ENCODE assay signal across 9 cellular contexts in genomic region chr16:682493-683395, GRCh38. TPM values are rescaled to one million over a fixed set of nuclear protein-coding genes. Genes with fewer than 3 reads are reported as not detected.
DNase-seq lines count a peak whose midpoint lies in the region; ATAC-seq, FAIRE-seq and TF ChIP-seq lines count a peak whose summit lies in the region.
"Had no signal": no experiment of that assay in that cellular context is flagged by ENCODE, and none has a peak within 500 bp of the region (broad histone marks: within the 10 kb centered on the region; RNA-seq: fewer than 3 reads in every experiment).

No MANE protein-coding gene starts in this region.

- intact Hi-C loops in Panc1 (cut with micrococcal nuclease; ENCODE audit: unreplicated experiment): loop anchor here (10.0 kb wide), 1 partner anchor 1092 kb away; the partner anchor contains the start of genes EME2, MRPS34 and NME3

- DNase-seq in GM12864 (ENCODE audit: low read depth) (no peak), Panc1 (ENCODE audit: low read depth, low spot score) (no peak), epithelial cell of esophagus (ENCODE audit: low read depth) (no peak), urothelium cell line (ENCODE audit: low spot score) (no peak), NCI-H226 (no peak)
- DNase-seq in activated CD4-positive, alpha-beta T cell treated with anti-CD3 and anti-CD28 coated beads for 1 hour: no peak
- DNase-seq: NCI-H2171 treated with DMSO at 0.1 percent for 48 hours had no signal

- no peak for TF ChIP-seq CTCF in GM12864 (IDR thresholded peaks at IDR 0.05; ENCODE audit: low read depth, low read length, missing control alignments)
- peak; percentile 24 for TF ChIP-seq CTCF in Panc1 (IDR thresholded peaks at IDR 0.05)
- no peak for TF ChIP-seq CTCF in epithelial cell of esophagus (IDR thresholded peaks at IDR 0.05; ENCODE audit: insufficient read depth, low read depth, low read length, missing control alignments)
- no peak for TF ChIP-seq CTCF in parathyroid adenoma (IDR thresholded peaks at IDR 0.05)

- H3K27me3 ChIP-seq in Panc1 (ENCODE audit: control insufficient read depth, insufficient read depth, low read length) (no peaks in the 10 kb centered on the region), parathyroid adenoma (ENCODE audit: control insufficient read depth, insufficient read depth, low read length) (no peaks in the 10 kb centered on the region)

- no TSS peak for BruUV-seq in Panc1 (replicated peaks; lab: Mats Ljungman, UMichigan)

- peak overlapping the region; percentile 90 for H3K4me3 ChIP-seq in GM12864 (ENCODE audit: low read depth, low read length)
- peak overlapping the region; percentile 66 to 71 for H3K4me3 ChIP-seq in Panc1 (ENCODE audit: low read depth in 2 of 2, low read length in 2 of 2)
- peak overlapping the region; percentile 57 for H3K4me3 ChIP-seq in epithelial cell of esophagus (ENCODE audit: low read length)
- H3K4me3 ChIP-seq in parathyroid adenoma (ENCODE audit: low read depth, low read length): no peak overlapping the region

- H3K9me3 ChIP-seq in Panc1 (ENCODE audit: control insufficient read depth, insufficient read depth, low read depth, low read length) (no peaks in the 10 kb centered on the region), parathyroid adenoma (ENCODE audit: control insufficient read depth, low read length) (no peaks in the 10 kb centered on the region)

- H3K36me3 ChIP-seq in Panc1 (ENCODE audit: control insufficient read depth, insufficient read depth, low read length) (peaks cover 5% of the 10 kb centered on the region; the same call in 1 of the 2 replicates), parathyroid adenoma (ENCODE audit: control insufficient read depth, insufficient read depth, low read length) (no peaks in the 10 kb centered on the region)

- peaks cover 18% of the 10 kb centered on the region for H3K4me1 ChIP-seq in Panc1 (ENCODE audit: control insufficient read depth, insufficient read depth, low read length)
- H3K4me1 ChIP-seq in parathyroid adenoma: peaks cover 9% of the 10 kb centered on the region

- in situ Hi-C loops in Panc1 (cut with HindIII; ENCODE audit: low pct_unique_long_range_greater_than_20kb, low sequenced_read_pairs): no loop called here

- H3K27ac ChIP-seq in Panc1 (ENCODE audit: low read length) (peak overlapping the region; percentile 87), parathyroid adenoma (no peak overlapping the region)

- H3K4me2 ChIP-seq in parathyroid adenoma (ENCODE audit: low read length): peak overlapping the region; percentile 76

- peaks cover 8% of the 10 kb centered on the region for H3K79me2 ChIP-seq in parathyroid adenoma

- no peak overlapping the region for H2AFZ ChIP-seq in parathyroid adenoma

- ATAC-seq in Panc1 (peak; percentile 7), HG02970 (IDR thresholded peaks at IDR 0.05; ENCODE audit: low FRiP score, unreplicated experiment) (no peak)

- H3K9ac ChIP-seq in parathyroid adenoma: no peak overlapping the region

- FAIRE-seq in urothelium cell line (lab: Jason Lieb, UNC): no peak

- CTCF ChIA-PET in Panc1 (lab: Charles Lee): no interaction called here

- POLR2A ChIA-PET in Panc1 (lab: Charles Lee): no interaction called here

RNA-seq across cellular contexts. Expression of gene JMJD8, which starts 1.4 kb away (rescaled TPM):
- total RNA-seq in Panc1 (2021; ENCODE audit: unreplicated experiment): 73.9 TPM
- 136 TPM for polyA plus RNA-seq in Panc1 (2012; ENCODE audit: insufficient read length)

RNA-seq across cellular contexts. Expression of gene STUB1, which starts 2.5 kb away (rescaled TPM):
- total RNA-seq in Panc1 (2021; ENCODE audit: unreplicated experiment): 217 TPM
- polyA plus RNA-seq in Panc1 (2012; ENCODE audit: insufficient read length): 401 TPM

RNA-seq across cellular contexts. Expression of gene RHBDL1, which starts 7.3 kb away (rescaled TPM):
- 6.6 TPM for total RNA-seq in Panc1 (2021; ENCODE audit: unreplicated experiment)
- 14.1 TPM for polyA plus RNA-seq in Panc1 (2012; ENCODE audit: insufficient read length)

RNA-seq across cellular contexts. Expression of gene WDR24, which starts 7.5 kb away (rescaled TPM):
- 17.9 TPM for total RNA-seq in Panc1 (2021; ENCODE audit: unreplicated experiment)
- polyA plus RNA-seq in Panc1 (2012; ENCODE audit: insufficient read length): 23.4 TPM

RNA-seq across cellular contexts. Expression of gene RHOT2, which starts 14.8 kb away (rescaled TPM):
- total RNA-seq in Panc1 (2021; ENCODE audit: unreplicated experiment): 195 TPM
- 223 TPM for polyA plus RNA-seq in Panc1 (2012; ENCODE audit: insufficient read length)
